In genomic region chr1:26996665-26997064, GRCh38 we compare ENCODE assay signal across 17 cellular contexts. TPM values are rescaled to one million over a fixed set of nuclear protein-coding genes. Genes with fewer than 3 reads are reported as not detected.
DNase-seq lines count a peak whose midpoint lies in the region; ATAC-seq, FAIRE-seq and TF ChIP-seq lines count a peak whose summit lies in the region.
"Had no signal": no experiment of that assay in that cellular context is flagged by ENCODE, and none has a peak within 500 bp of the region (broad histone marks: within the 10 kb centered on the region; RNA-seq: fewer than 3 reads in every experiment).

No MANE protein-coding gene starts in this region.

- H3K79me2 ChIP-seq in ACC112 (ENCODE audit: control insufficient read depth, insufficient read depth, low read length, unreplicated experiment) (peaks cover 28% of the 10 kb centered on the region), H1 (ENCODE audit: control insufficient read depth in 1 of 2, insufficient read depth in 2 of 2, low read length in 2 of 2) (peaks cover 2 to 49% of the 10 kb centered on the region in 2 experiments; a peak in 3 of 4 replicates)

- CTCF ChIA-PET in H1 (lab: Charles Lee; ENCODE audit: partially characterized antibody) = interaction anchor here (0.7 to 12.2 kb wide), 23 partner anchors 7 to 287 kb away, joined by 3 to 143 read pairs (median 7); partner anchors contain the start of genes KDF1 and TENT5B

- H2BK5ac ChIP-seq in H1 (ENCODE audit: low read depth, low read length) = peak overlapping the region; percentile 83; the same call in 1 of the 2 replicates

- no peak overlapping the region for H4K5ac ChIP-seq in H1 (ENCODE audit: insufficient read length, low read depth, low read length)

- H3K9me3 ChIP-seq in H1 (ENCODE audit: insufficient read depth in 2 of 2, low read depth in 1 of 2, low read length in 1 of 2) (no peaks in the 10 kb centered on the region), iPS-18a (ENCODE audit: control insufficient read depth, low read depth, low read length) (no peaks in the 10 kb centered on the region)

- peaks cover 13% of the 10 kb centered on the region; the same call in 1 of the 2 replicates for H3K79me1 ChIP-seq in H1 (ENCODE audit: low read depth, low read length)

- no peak overlapping the region for H3K23ac ChIP-seq in H1 (ENCODE audit: insufficient read length)

- peak overlapping the region; percentile 43; the same call in 1 of the 2 replicates for H2BK20ac ChIP-seq in H1 (ENCODE audit: low read length)

- no peak overlapping the region for H3K9ac ChIP-seq in H1 (replicated peaks in 1 of 4; ENCODE audit: extremely low read depth in 1 of 4, low read depth in 3 of 4, low read length in 3 of 4)
- no peak overlapping the region for H3K9ac ChIP-seq in iPS-18a (ENCODE audit: low read length)

- H4K8ac ChIP-seq in H1 (ENCODE audit: extremely low read depth, insufficient read depth, low read length) = no peak overlapping the region

- TF ChIP-seq CTCF in H1 (IDR thresholded peaks at IDR 0.05; ENCODE audit: control extremely low read depth in 1 of 3, insufficient read depth in 1 of 3, low read depth in 1 of 3, low read length in 3 of 3) (no peak), omental fat pad (IDR thresholded peaks at IDR 0.05) (no peak)

- peaks cover 15% of the 10 kb centered on the region for H3K23me2 ChIP-seq in H1 (ENCODE audit: low read depth, low read length)

- H3K27ac ChIP-seq in ACC112 (ENCODE audit: low read depth, low read length) = 0 out of 2 replicates have a peak overlapping the region, but pooled peaks have one; percentile 2
- no peak overlapping the region for H3K27ac ChIP-seq in H1 (ENCODE audit: low read depth, low read length)
- H3K27ac ChIP-seq in iPS-18a (ENCODE audit: low read length) = no peak overlapping the region

- H2AFZ ChIP-seq in ACC112 (ENCODE audit: low read length, unreplicated experiment) (no peak overlapping the region), H1 (ENCODE audit: low read length) (no peak overlapping the region)

- H3K36me3 ChIP-seq in ACC112 (ENCODE audit: insufficient read depth, low read length) (no peaks in the 10 kb centered on the region), H1 (ENCODE audit: control insufficient read depth in 2 of 4, insufficient read depth in 4 of 4, low read length in 3 of 4) (peaks cover 0 to 23% (median 0%) of the 10 kb centered on the region in 4 experiments; a peak in 3 of 8 replicates), iPS-18a (ENCODE audit: control insufficient read depth, low read depth, low read length) (peaks cover 15% of the 10 kb centered on the region)

- no peak for TF ChIP-seq EP300 in H1 (IDR thresholded peaks at IDR 0.05; ENCODE audit: borderline replicate concordance in 1 of 2, low read depth in 2 of 2, low read length in 2 of 2)

- no peak for TF ChIP-seq RAD21 in H1 (IDR thresholded peaks at IDR 0.05 in 1 of 2, conservative IDR thresholded peaks at IDR 0.05 in 1 of 2; ENCODE audit: low read depth in 2 of 2, low read length in 2 of 2)

- FAIRE-seq in H1 (lab: Jason Lieb, UNC) = no peak
- FAIRE-seq: urothelium cell line had no signal

- H2BK12ac ChIP-seq in H1 (ENCODE audit: low read depth, low read length) = peak overlapping the region; percentile 75; the same call in 1 of the 2 replicates

- peak overlapping the region; percentile 58; the same call in 1 of the 2 replicates for H2AK5ac ChIP-seq in H1 (ENCODE audit: low read depth, low read length)

- POLR2A ChIA-PET in H1 (lab: Charles Lee; ENCODE audit: partially characterized antibody) = interaction anchor here (1.1 to 58.9 kb wide), 13 partner anchors 4 to 387 kb away, joined by 3 to 1829 read pairs (median 6); partner anchors contain the start of genes CD164L2, KDF1, TENT5B and TRNP1

- H3K4me1 ChIP-seq in ACC112 (ENCODE audit: control insufficient read depth, insufficient read depth, low read length, unreplicated experiment) (peaks cover 61% of the 10 kb centered on the region), H1 (replicated peaks in 1 of 4; ENCODE audit: control insufficient read depth in 3 of 4, insufficient read depth in 4 of 4, low read length in 3 of 4) (peaks cover 25 to 51% (median 32%) of the 10 kb centered on the region in 4 experiments), iPS-18a (ENCODE audit: control insufficient read depth, low read depth, low read length) (peaks cover 50% of the 10 kb centered on the region)

- ATAC-seq in GM19467 (IDR thresholded peaks at IDR 0.05; ENCODE audit: unreplicated experiment) = no peak
- no peak for ATAC-seq in sciatic nerve
- no peak for ATAC-seq in omental fat pad (ENCODE audit: low FRiP score)

- H3K14ac ChIP-seq in H1 (ENCODE audit: insufficient read length) = no peak overlapping the region

- peak overlapping the region; percentile 88; the same call in 1 of the 2 replicates for H2BK15ac ChIP-seq in H1 (ENCODE audit: low read length)

- DNase-seq in NCI-H82 (lab: John Stamatoyannopoulos, UW) (peak; percentile 91), H1 (ENCODE audit: low read depth in 1 of 2, low spot score in 2 of 2) (no peak), sciatic nerve (ENCODE audit: low spot score) (no peak), cortex of kidney (lab: John Stamatoyannopoulos, UW) (no peak), omental fat pad (ENCODE audit: low spot score) (no peak)
- DNase-seq: activated CD4-positive, alpha-beta T cell treated with anti-CD3 and anti-CD28 coated beads, Interleukin-2, amount 10 ng/mL, durations not matched to agents 7 days and 5 days; caudate nucleus; effector CD8-positive, alpha-beta T cell; NCI-H1436; NCI-H446 treated with DMSO at 0.1 percent for 48 hours; stimulated activated naive CD4-positive, alpha-beta T cell treated with Interleukin-2 at 50 U/mL for 16 hours had no signal

- H3K56ac ChIP-seq in H1 (replicated peaks; ENCODE audit: insufficient read length, low read depth, low read length) = no peak overlapping the region

- peak overlapping the region; percentile 91 to 96; a peak in 2 of 4 replicates for H3K4me2 ChIP-seq in H1 (ENCODE audit: insufficient read depth in 1 of 2, low read depth in 2 of 2, low read length in 2 of 2)

- no peak overlapping the region for H3K4ac ChIP-seq in H1 (replicated peaks; ENCODE audit: insufficient read length, low read depth, low read length)

- no peak overlapping the region for H2BK120ac ChIP-seq in H1 (replicated peaks; ENCODE audit: low read depth, low read length)

- H3K4me3 ChIP-seq in ACC112 (ENCODE audit: low read depth, low read length) (peak overlapping the region; percentile 92; the same call in 1 of the 2 replicates), H1 (ENCODE audit: extremely low read depth in 1 of 4, insufficient read depth in 2 of 4, low read depth in 3 of 4, low read length in 4 of 4) (peak overlapping the region in 1 of 4 experiments; percentile 97; a peak in 1 of 8 replicates), iPS-18a (ENCODE audit: low read length) (peak overlapping the region; percentile 88)

- WGBS in H1 (ENCODE audit: extremely low coverage in 1 of 2, insufficient coverage in 1 of 2, insufficient read length in 1 of 2, insufficient replicate concordance in 2 of 2, low coverage in 1 of 2, low lambda C conversion rate in 2 of 2, missing lambda C conversion rate in 1 of 2), 2 experiments = 79% methylated on average over 4 of the region's 4 CpGs; no CpG with 5 or more reads in 1 of the 2 experiments

- H3K27me3 ChIP-seq in ACC112 (ENCODE audit: insufficient read depth, low read length) (no peaks in the 10 kb centered on the region), H1 (replicated peaks in 1 of 4; ENCODE audit: control insufficient read depth in 3 of 4, extremely low read depth in 1 of 4, insufficient read depth in 3 of 4, low read length in 3 of 4) (no peaks in the 10 kb centered on the region; a peak in 1 of 7 replicates), iPS-18a (ENCODE audit: control insufficient read depth, insufficient read depth, low read length) (peaks cover 21% of the 10 kb centered on the region)

- peak overlapping the region; percentile 28; the same call in 1 of the 2 replicates for H3K18ac ChIP-seq in H1 (ENCODE audit: extremely low read depth, low read length)

- no peak for TF ChIP-seq POLR2A in H1 (IDR thresholded peaks at IDR 0.05; ENCODE audit: control extremely low read depth in 1 of 2, low read depth in 2 of 2, low read length in 2 of 2)

- H4K20me1 ChIP-seq in H1 (replicated peaks in 1 of 2; ENCODE audit: control insufficient read depth in 1 of 2, insufficient read depth in 2 of 2, low read length in 2 of 2) = peaks cover 12 to 18% of the 10 kb centered on the region in 2 experiments

- intact Hi-C loops in sciatic nerve (cut with DNase I) = loop anchor here (5.0 kb wide), 1 partner anchor 106 kb away; no protein-coding TSS in a partner anchor

- no peak overlapping the region for H4K91ac ChIP-seq in H1 (replicated peaks; ENCODE audit: insufficient read length, low read length)

RNA-seq across cellular contexts. Expression of gene TRNP1, which starts 3.2 kb away (rescaled TPM):
- total RNA-seq in H1 (2021; fragmentation: NEBNext Ultra II Directional; extraction: Animal tissue kit (Norgen Biotek cat#: 25700)) = 51.6 and 51.7 TPM in 2 replicates
- polyA plus RNA-seq in H1 (2011; rRNA removed) = 102 and 106 TPM in 2 replicates
- polyA plus RNA-seq in H1 (2011; cell fraction: cytosol; rRNA removed) = 69.8 TPM
- polyA plus RNA-seq in H1 (2011; cell fraction: nucleus; rRNA removed) = 31.0 TPM
- polyA plus RNA-seq in H1 (2012, experiment 1 of 2) = 30.9 to 32.4 TPM (median 31.9 TPM) in 4 replicates
- polyA plus RNA-seq in H1 (2012, experiment 2 of 2) = 43.6 TPM
- polyA plus RNA-seq in H1 (2013, experiment 1 of 2) = 29.6 TPM
- polyA plus RNA-seq in H1 (2013, experiment 2 of 2) = 28.1 TPM
- polyA minus RNA-seq in H1 (2011; rRNA and poly(A)+ RNA removed) = 17.3 and 19.1 TPM in 2 replicates
- 31.3 TPM for polyA minus RNA-seq in H1 (2011; cell fraction: cytosol; rRNA and poly(A)+ RNA removed)
- polyA minus RNA-seq in H1 (2011; cell fraction: nucleus; rRNA and poly(A)+ RNA removed) = 49.0 TPM
- total RNA-seq in sciatic nerve = 22.7 TPM
- total RNA-seq in omental fat pad = 10 to 100 TPM in 3 of 4 donors, 1 to 10 TPM in 1; 7.1 to 24.6 (median 15.2) TPM
- total RNA-seq: activated CD4-positive, alpha-beta T cell treated with anti-CD3 and anti-CD28 coated beads, Interleukin-2, amount 10 ng/mL, durations not matched to agents 7 days and 5 days had no signal

RNA-seq across cellular contexts. Expression of gene TENT5B, which starts 16.0 kb away (rescaled TPM):
- 118 and 129 TPM in 2 replicates for total RNA-seq in H1 (2021; fragmentation: NEBNext Ultra II Directional; extraction: Animal tissue kit (Norgen Biotek cat#: 25700))
- 119 and 188 TPM in 2 replicates for polyA plus RNA-seq in H1 (2011; rRNA removed)
- polyA plus RNA-seq in H1 (2011; cell fraction: cytosol; rRNA removed) = 156 TPM
- 142 TPM for polyA plus RNA-seq in H1 (2011; cell fraction: nucleus; rRNA removed)
- polyA plus RNA-seq in H1 (2012, experiment 1 of 2) = 104 to 136 TPM (median 132 TPM) in 4 replicates
- polyA plus RNA-seq in H1 (2012, experiment 2 of 2) = 157 TPM
- polyA plus RNA-seq in H1 (2013, experiment 1 of 2) = 64.1 TPM
- polyA plus RNA-seq in H1 (2013, experiment 2 of 2) = 57.8 TPM
- 138 and 188 TPM in 2 replicates for polyA minus RNA-seq in H1 (2011; rRNA and poly(A)+ RNA removed)
- polyA minus RNA-seq in H1 (2011; cell fraction: cytosol; rRNA and poly(A)+ RNA removed) = 164 TPM
- 132 TPM for polyA minus RNA-seq in H1 (2011; cell fraction: nucleus; rRNA and poly(A)+ RNA removed)
- total RNA-seq in sciatic nerve = 2.3 TPM
- total RNA-seq in omental fat pad = 10 to 100 TPM in 2 of 4 donors, 1 to 10 TPM in 2; 2.4 to 16.1 (median 10.4) TPM
- total RNA-seq: activated CD4-positive, alpha-beta T cell treated with anti-CD3 and anti-CD28 coated beads, Interleukin-2, amount 10 ng/mL, durations not matched to agents 7 days and 5 days had no signal

RNA-seq across cellular contexts. Expression of gene KDF1, which starts 36.4 kb away (rescaled TPM):
- total RNA-seq in H1 (2021; fragmentation: NEBNext Ultra II Directional; extraction: Animal tissue kit (Norgen Biotek cat#: 25700)) = 16.7 and 16.9 TPM in 2 replicates
- 37.5 and 44.3 TPM in 2 replicates for polyA plus RNA-seq in H1 (2011; rRNA removed)
- 26.5 TPM for polyA plus RNA-seq in H1 (2011; cell fraction: cytosol; rRNA removed)
- 24.3 TPM for polyA plus RNA-seq in H1 (2011; cell fraction: nucleus; rRNA removed)
- polyA plus RNA-seq in H1 (2012, experiment 1 of 2) = 15.8 to 22.2 TPM (median 19.0 TPM) in 4 replicates
- polyA plus RNA-seq in H1 (2012, experiment 2 of 2) = 21.6 TPM
- 12.0 TPM for polyA plus RNA-seq in H1 (2013, experiment 1 of 2)
- 11.5 TPM for polyA plus RNA-seq in H1 (2013, experiment 2 of 2)
- polyA minus RNA-seq in H1 (2011; rRNA and poly(A)+ RNA removed) = 28.9 and 33.1 TPM in 2 replicates
- 18.0 TPM for polyA minus RNA-seq in H1 (2011; cell fraction: cytosol; rRNA and poly(A)+ RNA removed)
- 14.6 TPM for polyA minus RNA-seq in H1 (2011; cell fraction: nucleus; rRNA and poly(A)+ RNA removed)
- not detected for total RNA-seq in sciatic nerve
- under 1 TPM in 2 of 4 donors, not detected in 2; 0.28 to 0.50 TPM for total RNA-seq in omental fat pad
- total RNA-seq: activated CD4-positive, alpha-beta T cell treated with anti-CD3 and anti-CD28 coated beads, Interleukin-2, amount 10 ng/mL, durations not matched to agents 7 days and 5 days; LHCN-M2; SK-MEL-5 had no signal

Comparison
In these comparisons a context has a peak if more than half of its experiments do, and no peak if none do; other contexts are left out.
1. RNA of gene KDF1, which starts 36.4 kb away (total RNA-seq): 16.7 to 16.9 TPM in H1; 0.28 to 0.50 TPM in omental fat pad and not detected in sciatic nerve (single experiment); every median in the first group is over 10 times any median in the second.